34 cellular contexts compared by ENCODE assay signal in genomic region chr1:169499807-169500206, GRCh38.
"Had no signal": no experiment of that assay in that cellular context is flagged by ENCODE, and none has a peak within 500 bp of the region (broad histone marks: within the 10 kb centered on the region; RNA-seq: fewer than 3 reads in every experiment).

No MANE protein-coding gene starts in this region.

- H3K27ac Mint-ChIP-seq: activated B cell treated with CpG ODN at 0.5 μM for 24 hours; activated CD4-positive, alpha-beta memory T cell treated with anti-CD3 and anti-CD28 coated beads, Interleukin-2, amount 10 ng/mL, durations not matched to agents 7 days and 5 days; activated CD4-positive, alpha-beta T cell treated with anti-CD3 and anti-CD28 coated beads, Interleukin-2, amount 10 ng/mL, durations not matched to agents 7 days and 5 days; activated CD8-positive, alpha-beta memory T cell treated with anti-CD3 and anti-CD28 coated beads, Interleukin-2, amount 10 ng/mL, durations not matched to agents 7 days and 5 days; activated CD8-positive, alpha-beta T cell treated with anti-CD3 and anti-CD28 coated beads, Interleukin-2, amount 10 ng/mL, durations not matched to agents 7 days and 5 days; activated naive CD4-positive, alpha-beta T cell treated with anti-CD3 and anti-CD28 coated beads, Interleukin-2, amount 10 ng/mL, durations not matched to agents 7 days and 5 days; activated naive CD8-positive, alpha-beta T cell; activated T-cell treated with anti-CD3 and anti-CD28 coated beads, Interleukin-2, amount 50 U/mL, for 24 hours; activated T-helper 2 cell treated with anti-CD3 and anti-CD28 coated beads, Interferon-gamma antibody, Interleukin-2, Interleukin-4, amounts not matched to agents 10 μg/mL and 5 μg/mL and 100 μg/mL, durations not matched to agents 14 hours and 24 hours and 36 hours; brain; T-helper 1 cell treated with Interleukin-12 subunit alpha and Interleukin-12 subunit beta and Interleukin-4 antibody, amounts not matched to agents 30 μg/mL and 1 μg/mL, for 36 hours; T-helper 2 cell treated with Interferon-gamma antibody and Interleukin-4, amounts not matched to agents 5 μg/mL and 100 μg/mL, for 36 hours had no signal

- H3K4me1 ChIP-seq: ascending aorta had no signal

- ATAC-seq: activated CD8-positive, alpha-beta memory T cell treated with anti-CD3 and anti-CD28 coated beads, Interleukin-2, amount 10 ng/mL, durations not matched to agents 7 days and 5 days; activated CD8-positive, alpha-beta T cell treated with anti-CD3 and anti-CD28 coated beads, Interleukin-2, amount 10 ng/mL, durations not matched to agents 7 days and 5 days had no signal

- H3K4me1 Mint-ChIP-seq: activated B cell treated with CpG ODN at 0.5 μM for 24 hours; brain; central memory CD8-positive, alpha-beta T cell had no signal

- H3K36me3 Mint-ChIP-seq: activated CD8-positive, alpha-beta memory T cell treated with anti-CD3 and anti-CD28 coated beads, Interleukin-2, amount 10 ng/mL, durations not matched to agents 7 days and 5 days; activated naive CD4-positive, alpha-beta T cell treated with anti-CD3 and anti-CD28 coated beads, Interleukin-2, amount 10 ng/mL, durations not matched to agents 7 days and 5 days; brain had no signal

- H3K9me3 ChIP-seq: ascending aorta had no signal

- H3K36me3 ChIP-seq: ascending aorta, cardiac muscle cell had no signal

- H3K27me3 Mint-ChIP-seq: activated CD4-positive, alpha-beta memory T cell treated with anti-CD3 and anti-CD28 coated beads, Interleukin-2, amount 10 ng/mL, durations not matched to agents 7 days and 5 days; activated CD8-positive, alpha-beta memory T cell treated with anti-CD3 and anti-CD28 coated beads, Interleukin-2, amount 10 ng/mL, durations not matched to agents 7 days and 5 days; activated naive CD8-positive, alpha-beta T cell had no signal

- DNase-seq: activated B cell treated with CpG ODN at 0.5 μM for 24 hours; activated CD4-positive, alpha-beta memory T cell treated with anti-CD3 and anti-CD28 coated beads, Interleukin-2, amount 10 ng/mL, durations not matched to agents 7 days and 5 days; activated CD4-positive, alpha-beta T cell treated with anti-CD3 and anti-CD28 coated beads for 48 hours; activated CD4-positive, alpha-beta T cell treated with anti-CD3 and anti-CD28 coated beads, Interleukin-2, amount 10 ng/mL, durations not matched to agents 7 days and 5 days; activated CD4-positive, alpha-beta T cell treated with anti-CD3 and anti-CD28 coated beads, Interleukin-2, amount 50 U/mL, for 48 hours; activated CD4-positive, CD25-positive, alpha-beta regulatory T cell treated with anti-CD3 and anti-CD28 coated beads, Interleukin-2, amount 50 U/mL, for 72 hours; activated CD8-positive, alpha-beta memory T cell treated with anti-CD3 and anti-CD28 coated beads for 24 hours; activated CD8-positive, alpha-beta memory T cell treated with anti-CD3 and anti-CD28 coated beads, Interleukin-2, amount 10 ng/mL, durations not matched to agents 7 days and 5 days; activated CD8-positive, alpha-beta memory T cell treated with anti-CD3 and anti-CD28 coated beads, Interleukin-2, amount 50 U/mL, for 48 hours; activated CD8-positive, alpha-beta T cell treated with anti-CD3 and anti-CD28 coated beads, Interleukin-2, amount 10 ng/mL, durations not matched to agents 7 days and 5 days; activated effector memory CD4-positive, alpha-beta T cell treated with Interleukin-2 at 50 U/mL for 16 hours; activated gamma-delta T cell; activated naive CD4-positive, alpha-beta T cell treated with anti-CD3 and anti-CD28 coated beads, Interleukin-2, amount 10 ng/mL, durations not matched to agents 7 days and 5 days; activated naive CD4-positive, alpha-beta T cell treated with Interleukin-2 at 50 U/mL for 16 hours; activated T-cell treated with anti-CD3 and anti-CD28 coated beads, Interleukin-2, amount 50 U/mL, for 24 hours; activated T-cell treated with anti-CD3 and anti-CD28 coated beads, Interleukin-2, amount 50 U/mL, for 48 hours; amygdala; anterior cingulate cortex; caudate nucleus; cerebellar nuclear complex; T-helper 1 cell; T-helper 2 cell; T-helper 9 cell had no signal

- H3K4me3 Mint-ChIP-seq: activated B cell treated with CpG ODN at 0.5 μM for 24 hours; activated CD4-positive, alpha-beta memory T cell treated with anti-CD3 and anti-CD28 coated beads, Interleukin-2, amount 10 ng/mL, durations not matched to agents 7 days and 5 days; activated CD4-positive, alpha-beta T cell treated with anti-CD3 and anti-CD28 coated beads, Interleukin-2, amount 10 ng/mL, durations not matched to agents 7 days and 5 days; activated CD8-positive, alpha-beta memory T cell treated with anti-CD3 and anti-CD28 coated beads, Interleukin-2, amount 10 ng/mL, durations not matched to agents 7 days and 5 days; activated CD8-positive, alpha-beta T cell treated with anti-CD3 and anti-CD28 coated beads, Interleukin-2, amount 10 ng/mL, durations not matched to agents 7 days and 5 days; activated naive CD4-positive, alpha-beta T cell treated with anti-CD3 and anti-CD28 coated beads, Interleukin-2, amount 10 ng/mL, durations not matched to agents 7 days and 5 days; activated naive CD8-positive, alpha-beta T cell; activated T-cell treated with anti-CD3 and anti-CD28 coated beads, Interleukin-2, amount 50 U/mL, for 24 hours; brain; central memory CD8-positive, alpha-beta T cell; T-helper 1 cell treated with Interleukin-12 subunit alpha and Interleukin-12 subunit beta and Interleukin-4 antibody, amounts not matched to agents 30 μg/mL and 1 μg/mL, for 36 hours; T-helper 2 cell treated with Interferon-gamma antibody and Interleukin-4, amounts not matched to agents 5 μg/mL and 100 μg/mL, for 36 hours had no signal

- H3K27me3 ChIP-seq: ascending aorta, cardiac muscle cell had no signal

- H3K9me3 Mint-ChIP-seq: activated B cell treated with CpG ODN at 0.5 μM for 24 hours; central memory CD8-positive, alpha-beta T cell had no signal

- H3K27ac ChIP-seq: ascending aorta, cardiac muscle cell, VCaP had no signal

- H3K4me3 ChIP-seq: ascending aorta, cardiac muscle cell had no signal

- FAIRE-seq: bronchial epithelial cell, TTC549 had no signal
